In genomic region chr1:69835924-69836323, GRCh38 we compare ENCODE assay signal across 31 cellular contexts.
"Had no signal": no experiment of that assay in that cellular context is flagged by ENCODE, and none has a peak within 500 bp of the region (broad histone marks: within the 10 kb centered on the region; RNA-seq: fewer than 3 reads in every experiment).

No MANE protein-coding gene starts in this region.

- H3K4me2 ChIP-seq: KMS-11, SK-N-SH had no signal

- H3K27me3 ChIP-seq: ascending aorta, body of pancreas, breast epithelium, SJSA1 had no signal

- H3K27ac ChIP-seq: ascending aorta, body of pancreas, breast epithelium, KMS-11, SJSA1 had no signal

- H3K4me1 ChIP-seq: ascending aorta, body of pancreas, breast epithelium, SJSA1 had no signal

- H3K4me1 Mint-ChIP-seq: activated CD4-positive, alpha-beta T cell treated with anti-CD3 and anti-CD28 coated beads, Interleukin-2, amount 10 ng/mL, durations not matched to agents 24 days and 14 days; activated naive CD4-positive, alpha-beta T cell treated with anti-CD3 and anti-CD28 coated beads, Interleukin-2, amount 50 U/mL, for 24 hours; activated naive CD8-positive, alpha-beta T cell treated with anti-CD3 and anti-CD28 coated beads, Interleukin-2, amount 10 ng/mL, durations not matched to agents 7 days and 5 days had no signal

- H3K36me3 Mint-ChIP-seq: activated naive CD4-positive, alpha-beta T cell treated with anti-CD3 and anti-CD28 coated beads, Interleukin-2, amount 50 U/mL, for 24 hours; activated naive CD8-positive, alpha-beta T cell treated with anti-CD3 and anti-CD28 coated beads, Interleukin-2, amount 10 ng/mL, durations not matched to agents 7 days and 5 days had no signal

- H3K4me3 ChIP-seq: ascending aorta, body of pancreas, breast epithelium, SJSA1 had no signal

- H3K27me3 Mint-ChIP-seq: activated CD4-positive, alpha-beta T cell treated with anti-CD3 and anti-CD28 coated beads, Interleukin-2, amount 10 ng/mL, durations not matched to agents 24 days and 14 days; activated naive CD4-positive, alpha-beta T cell treated with anti-CD3 and anti-CD28 coated beads, Interleukin-2, amount 50 U/mL, for 24 hours; activated naive CD8-positive, alpha-beta T cell treated with anti-CD3 and anti-CD28 coated beads, Interleukin-2, amount 10 ng/mL, durations not matched to agents 7 days and 5 days; activated T-cell treated with anti-CD3 and anti-CD28 coated beads, Interleukin-2, amount 50 U/mL, for 24 hours had no signal

- H3K9me3 Mint-ChIP-seq: activated CD4-positive, alpha-beta T cell treated with anti-CD3 and anti-CD28 coated beads, Interleukin-2, amount 10 ng/mL, durations not matched to agents 24 days and 14 days; activated naive CD4-positive, alpha-beta T cell treated with anti-CD3 and anti-CD28 coated beads, Interleukin-2, amount 50 U/mL, for 24 hours; activated naive CD8-positive, alpha-beta T cell treated with anti-CD3 and anti-CD28 coated beads, Interleukin-2, amount 10 ng/mL, durations not matched to agents 7 days and 5 days; activated T-helper 2 cell treated with anti-CD3 and anti-CD28 coated beads, Interferon-gamma antibody, Interleukin-2, Interleukin-4, amounts not matched to agents 10 μg/mL and 5 μg/mL and 100 μg/mL, durations not matched to agents 14 hours and 24 hours and 36 hours; T-helper 1 cell treated with Interleukin-12 subunit alpha and Interleukin-12 subunit beta and Interleukin-4 antibody, amounts not matched to agents 30 μg/mL and 1 μg/mL, for 36 hours; T-helper 2 cell treated with Interferon-gamma antibody and Interleukin-4, amounts not matched to agents 5 μg/mL and 100 μg/mL, for 36 hours had no signal

- H3K9me3 ChIP-seq: ascending aorta, body of pancreas, breast epithelium, SJSA1, SK-N-SH had no signal

- H3K9ac ChIP-seq: KMS-11, SK-N-SH had no signal

- H3K4me3 Mint-ChIP-seq: activated CD4-positive, alpha-beta T cell treated with anti-CD3 and anti-CD28 coated beads, Interleukin-2, amount 10 ng/mL, durations not matched to agents 24 days and 14 days; activated CD8-positive, alpha-beta T cell treated with anti-CD3 and anti-CD28 coated beads, Interleukin-2, amount 10 ng/mL, durations not matched to agents 7 days and 5 days; activated naive CD4-positive, alpha-beta T cell treated with anti-CD3 and anti-CD28 coated beads, Interleukin-2, amount 50 U/mL, for 24 hours; activated naive CD8-positive, alpha-beta T cell treated with anti-CD3 and anti-CD28 coated beads, Interleukin-2, amount 10 ng/mL, durations not matched to agents 7 days and 5 days; activated T-cell treated with anti-CD3 and anti-CD28 coated beads, Interleukin-2, amount 50 U/mL, for 24 hours; T-helper 1 cell treated with Interleukin-12 subunit alpha and Interleukin-12 subunit beta and Interleukin-4 antibody, amounts not matched to agents 30 μg/mL and 1 μg/mL, for 36 hours; T-helper 2 cell treated with Interferon-gamma antibody and Interleukin-4, amounts not matched to agents 5 μg/mL and 100 μg/mL, for 36 hours had no signal

- ATAC-seq: activated CD8-positive, alpha-beta T cell treated with anti-CD3 and anti-CD28 coated beads, Interleukin-2, amount 10 ng/mL, durations not matched to agents 7 days and 5 days; body of pancreas; Panc1 had no signal

- FAIRE-seq: TTC549 had no signal

- DNase-seq: activated CD4-positive, alpha-beta T cell treated with anti-CD3 and anti-CD28 coated beads, Interleukin-2, amount 10 ng/mL, durations not matched to agents 24 days and 14 days; activated CD4-positive, alpha-beta T cell treated with anti-CD3 and anti-CD28 coated beads, Interleukin-2, amount 50 U/mL, for 48 hours; activated CD8-positive, alpha-beta T cell treated with anti-CD3 and anti-CD28 coated beads, Interleukin-2, amount 10 ng/mL, durations not matched to agents 7 days and 5 days; activated gamma-delta T cell; activated naive CD4-positive, alpha-beta T cell treated with Interleukin-2 at 50 U/mL for 16 hours; activated naive CD8-positive, alpha-beta T cell treated with anti-CD3 and anti-CD28 coated beads, Interleukin-2, amount 10 ng/mL, durations not matched to agents 7 days and 5 days; activated T-cell treated with anti-CD3 and anti-CD28 coated beads, Interleukin-2, amount 50 U/mL, for 24 hours; amygdala; body of pancreas; MM.1S; MV-4-11; NCI-H1092; NCI-H1436 treated with DMSO at 0.1 percent for 48 hours; NCI-H1694 treated with DMSO at 0.1 percent for 48 hours; NCI-H2029; NCI-H2107; NCI-H226; NCI-H446 treated with DMSO at 0.1 percent for 48 hours; NCI-H524; SHP77 treated with DMSO at 0.1 percent for 48 hours; SK-N-SH had no signal

- H3K27ac Mint-ChIP-seq: activated CD4-positive, alpha-beta T cell treated with anti-CD3 and anti-CD28 coated beads, Interleukin-2, amount 10 ng/mL, durations not matched to agents 24 days and 14 days; activated CD8-positive, alpha-beta T cell treated with anti-CD3 and anti-CD28 coated beads, Interleukin-2, amount 10 ng/mL, durations not matched to agents 7 days and 5 days; activated naive CD4-positive, alpha-beta T cell treated with anti-CD3 and anti-CD28 coated beads, Interleukin-2, amount 50 U/mL, for 24 hours; activated naive CD8-positive, alpha-beta T cell treated with anti-CD3 and anti-CD28 coated beads, Interleukin-2, amount 10 ng/mL, durations not matched to agents 7 days and 5 days; activated T-cell treated with anti-CD3 and anti-CD28 coated beads, Interleukin-2, amount 50 U/mL, for 24 hours; activated T-helper 2 cell treated with anti-CD3 and anti-CD28 coated beads, Interferon-gamma antibody, Interleukin-2, Interleukin-4, amounts not matched to agents 10 μg/mL and 5 μg/mL and 100 μg/mL, durations not matched to agents 14 hours and 24 hours and 36 hours; T-helper 1 cell treated with Interleukin-12 subunit alpha and Interleukin-12 subunit beta and Interleukin-4 antibody, amounts not matched to agents 30 μg/mL and 1 μg/mL, for 36 hours; T-helper 2 cell treated with Interferon-gamma antibody and Interleukin-4, amounts not matched to agents 5 μg/mL and 100 μg/mL, for 36 hours had no signal

- H3K36me3 ChIP-seq: ascending aorta, breast epithelium, SJSA1 had no signal
